ENCODE assay signal across 14 cellular contexts in the genomic region with DNA sequence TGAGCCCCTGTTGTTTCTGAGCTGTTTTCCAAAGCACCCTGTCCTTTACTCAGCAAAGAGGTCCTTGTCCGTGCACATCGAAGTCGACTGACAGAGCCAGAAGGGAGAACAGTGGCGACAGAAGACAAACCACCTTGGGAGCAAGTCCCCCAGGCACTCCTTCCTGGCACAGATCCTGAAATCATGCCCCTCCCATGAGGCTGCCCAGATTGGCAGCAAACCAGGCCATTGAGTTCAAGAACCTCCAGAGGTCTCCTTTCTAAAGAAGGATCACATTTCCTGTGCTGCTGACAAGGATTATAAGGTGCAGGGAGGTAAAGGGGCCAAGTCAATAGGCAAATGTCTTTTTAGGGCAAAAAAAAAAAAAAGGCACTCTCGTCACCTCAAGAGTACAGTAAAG.
DNase-seq lines count a peak whose midpoint lies in the region; ATAC-seq, FAIRE-seq and TF ChIP-seq lines count a peak whose summit lies in the region.
"Had no signal": no experiment of that assay in that cellular context is flagged by ENCODE, and none has a peak within 500 bp of the region (broad histone marks: within the 10 kb centered on the region; RNA-seq: fewer than 3 reads in every experiment).

No MANE protein-coding gene starts in this region.

- H2AFZ ChIP-seq in OCI-LY3 (ENCODE audit: low read depth, low read length), result no peak overlapping the region

- peak overlapping the region; percentile 83 for H3K9ac ChIP-seq in OCI-LY3 (ENCODE audit: low read length)

- H3K27ac ChIP-seq in OCI-LY3 (ENCODE audit: low read length) (peak overlapping the region; percentile 100), lower lobe of right lung (no peak overlapping the region)
- H3K27ac ChIP-seq: esophagus muscularis mucosa, heart right ventricle had no signal

- TF ChIP-seq CTCF in OCI-LY3 (IDR thresholded peaks at IDR 0.05; ENCODE audit: low read depth, low read length) (no peak), lower lobe of right lung (IDR thresholded peaks at IDR 0.05) (no peak)

- DNase-seq in Daoy (ENCODE audit: low read depth), result peak; percentile 55
- peak; percentile 23 for DNase-seq in NCI-H1105 (lab: John Stamatoyannopoulos, UW)
- DNase-seq in lower lobe of right lung, result peak; percentile 50
- DNase-seq in GM03348 (ENCODE audit: low spot score), result no peak
- no peak for DNase-seq in effector CD8-positive, alpha-beta T cell (lab: John Stamatoyannopoulos, UW)
- no peak for DNase-seq in urothelium cell line (ENCODE audit: low spot score)
- DNase-seq in activated CD4-positive, alpha-beta T cell treated with anti-CD3 and anti-CD28 coated beads for 4 hours, result no peak
- DNase-seq: activated naive CD8-positive, alpha-beta T cell treated with anti-CD3 and anti-CD28 coated beads, Interleukin-2, amount 50 U/mL, for 24 hours; GF-D8 had no signal

- ATAC-seq in lower lobe of right lung, result peak; percentile 70 to 81
- ATAC-seq: activated CD4-positive, CD25-positive, alpha-beta regulatory T cell treated with anti-CD3 and anti-CD28 coated beads, Interleukin-2, amount 50 U/mL, for 24 hours; activated naive CD8-positive, alpha-beta T cell treated with anti-CD3 and anti-CD28 coated beads, Interleukin-2, amount 50 U/mL, for 24 hours had no signal

- H3K4me3 ChIP-seq in OCI-LY3 (ENCODE audit: low read length) (peak overlapping the region; percentile 58), lower lobe of right lung (no peak overlapping the region)
- H3K4me3 ChIP-seq: esophagus muscularis mucosa, heart right ventricle had no signal

- H3K79me2 ChIP-seq in OCI-LY3 (ENCODE audit: low read length), result peaks cover 68% of the 10 kb centered on the region

- H3K9me3 ChIP-seq in OCI-LY3 (ENCODE audit: insufficient read depth, low read length) (no peaks in the 10 kb centered on the region), lower lobe of right lung (no peaks in the 10 kb centered on the region)
- H3K9me3 ChIP-seq: esophagus muscularis mucosa, heart right ventricle had no signal

- H3K36me3 ChIP-seq in OCI-LY3 (replicated peaks; ENCODE audit: low read depth, low read length), result no peaks in the 10 kb centered on the region
- H3K36me3 ChIP-seq in lower lobe of right lung, result no peaks in the 10 kb centered on the region
- H3K36me3 ChIP-seq: esophagus muscularis mucosa, heart right ventricle had no signal

- no peaks in the 10 kb centered on the region for H3K27me3 ChIP-seq in OCI-LY3 (ENCODE audit: low read depth, low read length)
- no peaks in the 10 kb centered on the region for H3K27me3 ChIP-seq in lower lobe of right lung (ENCODE audit: low read depth)
- H3K27me3 ChIP-seq: esophagus muscularis mucosa, heart right ventricle had no signal

- FAIRE-seq in urothelium cell line (lab: Jason Lieb, UNC), result no peak
- FAIRE-seq: H1 had no signal

- H4K20me1 ChIP-seq in OCI-LY3 (ENCODE audit: insufficient read depth, low read length), result no peaks in the 10 kb centered on the region

- intact Hi-C loops in lower lobe of right lung (cut with DNase I), result no loop called here

- H3K4me2 ChIP-seq in OCI-LY3 (ENCODE audit: low read length), result peak overlapping the region; percentile 84

- H3K4me1 ChIP-seq in OCI-LY3 (ENCODE audit: low read length), result peaks cover 94% of the 10 kb centered on the region
- peaks cover 13% of the 10 kb centered on the region for H3K4me1 ChIP-seq in lower lobe of right lung
- H3K4me1 ChIP-seq: esophagus muscularis mucosa had no signal

Comparison
In these comparisons a context has a peak if more than half of its experiments do, and no peak if none do; other contexts are left out.
1. DNase-seq: peak in Daoy (single experiment), NCI-H1105 (single experiment) and lower lobe of right lung (single experiment); none in GM03348 (single experiment), effector CD8-positive, alpha-beta T cell (single experiment), urothelium cell line (single experiment) and activated CD4-positive, alpha-beta T cell treated with anti-CD3 and anti-CD28 coated beads for 4 hours (0 of 2).